In the genomic region with DNA sequence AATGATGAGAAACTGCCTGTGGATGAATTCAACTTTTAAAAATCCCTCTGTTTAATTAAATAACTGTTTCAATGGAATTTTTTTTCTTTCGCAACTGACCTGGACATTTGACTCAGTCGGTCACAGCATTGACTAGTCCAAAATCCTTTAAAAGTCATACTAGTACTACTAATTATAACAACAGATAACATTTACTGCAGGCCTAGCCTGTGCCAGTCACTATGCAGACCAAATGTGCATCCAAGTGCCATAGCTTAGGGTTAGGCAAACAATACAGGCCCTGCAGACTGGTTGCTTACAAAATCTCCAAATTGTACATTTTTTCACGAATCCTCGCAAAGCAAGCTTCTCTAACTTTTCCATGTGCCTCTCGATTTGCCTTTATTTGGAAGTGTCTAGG, we compare ENCODE assay signal across 29 cellular contexts. TPM values are rescaled to one million over a fixed set of nuclear protein-coding genes. Genes with fewer than 3 reads are reported as not detected.
"Had no signal": no experiment of that assay in that cellular context is flagged by ENCODE, and none has a peak within 500 bp of the region (broad histone marks: within the 10 kb centered on the region; RNA-seq: fewer than 3 reads in every experiment).

No MANE protein-coding gene starts in this region.

- DNase-seq: activated CD4-positive, alpha-beta memory T cell treated with anti-CD3 and anti-CD28 coated beads for 36 hours; activated CD4-positive, alpha-beta T cell treated with anti-CD3 and anti-CD28 coated beads for 36 hours; activated CD4-positive, alpha-beta T cell treated with anti-CD3 and anti-CD28 coated beads, Interleukin-2, amount 10 ng/mL, durations not matched to agents 24 days and 14 days; activated CD4-positive, CD25-positive, alpha-beta regulatory T cell; activated CD4-positive, CD25-positive, alpha-beta regulatory T cell treated with anti-CD3 and anti-CD28 coated beads, Interleukin-2, amount 50 U/mL, for 72 hours; activated CD8-positive, alpha-beta memory T cell treated with anti-CD3 and anti-CD28 coated beads, Interleukin-2, amount 10 ng/mL, durations not matched to agents 7 days and 5 days; activated CD8-positive, alpha-beta memory T cell treated with anti-CD3 and anti-CD28 coated beads, Interleukin-2, amount 50 U/mL, for 4 hours; activated CD8-positive, alpha-beta T cell treated with anti-CD3 and anti-CD28 coated beads, Interleukin-2, amount 10 ng/mL, durations not matched to agents 7 days and 5 days; activated effector memory CD4-positive, alpha-beta T cell treated with anti-CD3 and anti-CD28 coated beads, Interleukin-2, amount 50 U/mL, for 16 hours; activated naive CD4-positive, alpha-beta T cell treated with anti-CD3 and anti-CD28 coated beads for 36 hours; activated naive CD8-positive, alpha-beta T cell treated with anti-CD3 and anti-CD28 coated beads for 36 hours; activated naive CD8-positive, alpha-beta T cell treated with anti-CD3 and anti-CD28 coated beads, Interleukin-2, amount 50 U/mL, for 24 hours; activated T-cell treated with anti-CD3 and anti-CD28 coated beads, Interleukin-2, amount 50 U/mL, for 1 hour; activated T-cell treated with anti-CD3 and anti-CD28 coated beads, Interleukin-2, amount 50 U/mL, for 48 hours; adrenal gland; amygdala; caudate nucleus; effector CD8-positive, alpha-beta T cell; esophagus squamous epithelium; foreskin fibroblast; T-helper 2 cell had no signal

- H3K36me3 ChIP-seq: adrenal gland, breast epithelium, esophagus squamous epithelium had no signal

- H3K27ac ChIP-seq: adrenal gland, breast epithelium, epithelial cell of prostate had no signal

- ATAC-seq: activated CD4-positive, alpha-beta T cell treated with anti-CD3 and anti-CD28 coated beads for 36 hours; activated CD8-positive, alpha-beta memory T cell treated with anti-CD3 and anti-CD28 coated beads, Interleukin-2, amount 10 ng/mL, durations not matched to agents 7 days and 5 days; activated CD8-positive, alpha-beta T cell treated with anti-CD3 and anti-CD28 coated beads, Interleukin-2, amount 10 ng/mL, durations not matched to agents 7 days and 5 days; activated naive CD8-positive, alpha-beta T cell treated with anti-CD3 and anti-CD28 coated beads, Interleukin-2, amount 50 U/mL, for 24 hours had no signal

- H3K4me3 ChIP-seq: adrenal gland, ascending aorta, breast epithelium, esophagus squamous epithelium had no signal

- H3K27me3 ChIP-seq: adrenal gland, ascending aorta, breast epithelium, esophagus squamous epithelium had no signal

- H3K4me1 ChIP-seq: adrenal gland, breast epithelium had no signal

- H3K9me3 ChIP-seq: adrenal gland, ascending aorta, breast epithelium, esophagus squamous epithelium had no signal

RNA-seq across cellular contexts. Expression of gene MYOCD, which starts 56.6 kb away (rescaled TPM):
- total RNA-seq: activated CD4-positive, alpha-beta memory T cell treated with anti-CD3 and anti-CD28 coated beads for 36 hours; activated CD4-positive, alpha-beta T cell treated with anti-CD3 and anti-CD28 coated beads for 36 hours; activated CD4-positive, alpha-beta T cell treated with anti-CD3 and anti-CD28 coated beads, Interleukin-2, amount 10 ng/mL, durations not matched to agents 24 days and 14 days; activated CD8-positive, alpha-beta memory T cell treated with anti-CD3 and anti-CD28 coated beads for 36 hours; activated CD8-positive, alpha-beta memory T cell treated with anti-CD3 and anti-CD28 coated beads, Interleukin-2, amount 10 ng/mL, durations not matched to agents 7 days and 5 days; activated CD8-positive, alpha-beta T cell treated with anti-CD3 and anti-CD28 coated beads, Interleukin-2, amount 10 ng/mL, durations not matched to agents 7 days and 5 days; activated naive CD4-positive, alpha-beta T cell treated with anti-CD3 and anti-CD28 coated beads for 36 hours; activated naive CD8-positive, alpha-beta T cell treated with anti-CD3 and anti-CD28 coated beads for 36 hours; activated T-helper 1 cell treated with anti-CD3 and anti-CD28 coated beads, Interleukin-12 subunit alpha, Interleukin-12 subunit beta, Interleukin-2, Interleukin-4 antibody, amounts not matched to agents 30 ng/mL and 10 ng/mL and 1 ng/mL, durations not matched to agents 14 hours and 24 hours and 36 hours; activated T-helper 2 cell treated with anti-CD3 and anti-CD28 coated beads, Interferon-gamma antibody, Interleukin-2, Interleukin-4, amounts not matched to agents 10 μg/mL and 5 μg/mL and 100 μg/mL, durations not matched to agents 14 hours and 24 hours and 36 hours; endothelial cell of umbilical vein; T-helper 1 cell treated with Interleukin-12 subunit alpha and Interleukin-12 subunit beta and Interleukin-4 antibody, amounts not matched to agents 30 ng/mL and 1 ng/mL, for 36 hours had no signal
- polyA plus RNA-seq: endothelial cell of umbilical vein had no signal
